In the genomic region with DNA sequence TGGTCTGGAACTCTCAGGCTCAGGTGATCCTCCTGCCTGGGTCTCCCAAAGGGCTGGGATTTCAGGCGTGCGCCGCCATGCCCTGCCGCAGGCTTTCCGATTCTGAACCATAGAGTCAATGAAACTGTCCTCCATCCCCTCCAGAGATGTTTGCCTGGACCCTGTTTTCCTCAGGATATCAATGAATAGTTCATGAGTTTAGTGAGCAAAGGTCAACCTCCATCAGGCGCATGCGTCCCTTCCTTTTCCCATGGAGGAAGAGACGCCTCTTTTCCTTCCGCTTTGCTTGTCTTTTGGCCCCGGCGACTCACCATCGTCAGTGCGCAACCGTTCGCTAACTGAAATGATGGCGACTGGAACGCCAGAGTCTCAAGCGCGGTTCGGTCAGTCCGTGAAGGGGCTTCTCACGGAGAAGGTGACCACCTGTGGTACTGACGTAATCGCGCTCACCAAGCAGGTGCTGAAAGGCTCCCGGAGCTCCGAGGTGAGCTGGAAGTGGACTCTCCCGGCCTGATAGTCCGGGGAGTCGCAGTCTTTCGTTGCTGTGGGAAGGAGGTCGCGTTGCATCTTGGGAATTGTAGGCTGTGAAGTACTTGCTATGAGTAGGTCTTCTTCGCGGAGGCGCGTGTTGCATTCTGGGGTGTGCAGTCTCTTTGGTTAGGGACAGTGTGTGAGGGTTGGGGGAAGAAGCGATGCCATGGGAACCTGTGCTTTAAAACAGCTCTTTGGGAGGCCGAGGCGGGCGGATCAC, we compare ENCODE assay signal across 8 cellular contexts. TPM values are rescaled to one million over a fixed set of nuclear protein-coding genes. Genes with fewer than 3 reads are reported as not detected.
DNase-seq lines count a peak whose midpoint lies in the region; ATAC-seq and TF ChIP-seq lines count a peak whose summit lies in the region.

TSS of gene BORCS7 (plus strand) at position 316 of the 751 bp plus-strand sequence. CDS start at position 344, 28 bp downstream.

- peaks cover 1% of the 10 kb centered on the region for H3K36me3 Mint-ChIP-seq in activated T-cell treated with anti-CD3 and anti-CD28 coated beads, Interleukin-2, amount 50 U/mL, for 4 hours (ENCODE audit: insufficient read depth)

- intact Hi-C loops in PC-9 (cut with micrococcal nuclease; ENCODE audit: unreplicated experiment): no loop called here

- peak within 1 kb of the TSS; percentile 94 for H3K4me3 ChIP-seq in Jurkat, Clone E6-1 (ENCODE audit: low read length)
- H3K4me3 ChIP-seq in PC-9: peak within 1 kb of the TSS; percentile 69
- peak within 1 kb of the TSS; percentile 96 to 100 for H3K4me3 ChIP-seq in muscle layer of colon (ENCODE audit: low read depth in 1 of 2, low read length in 2 of 2)

- BruUV-seq in PC-9 (replicated peaks; lab: Mats Ljungman, UMichigan): TSS peak; percentile 95

- no peaks in the 10 kb centered on the region for H3K27me3 ChIP-seq in PC-9 (ENCODE audit: insufficient read depth, low read depth)
- no peaks in the 10 kb centered on the region for H3K27me3 ChIP-seq in muscle layer of colon (ENCODE audit: control insufficient read depth in 1 of 2, insufficient read depth in 2 of 2, low read length in 2 of 2)

- H3F3A ChIP-seq in PC-9 (ENCODE audit: insufficient read depth, low read depth): no peaks in the 10 kb centered on the region

- peak within 1 kb of the TSS; percentile 88 for H2AFZ ChIP-seq in PC-9

- H3K79me2 ChIP-seq in PC-9 (ENCODE audit: low read depth): peaks cover 7% of the 10 kb centered on the region

- H3K27ac ChIP-seq in PC-9 (peak within 1 kb of the TSS; percentile 63), muscle layer of colon (ENCODE audit: low read depth, low read length) (peak within 1 kb of the TSS; percentile 99)

- H3K4me1 ChIP-seq in PC-9 (replicated peaks; ENCODE audit: insufficient read depth): no peaks in the 10 kb centered on the region
- peaks cover 9% of the 10 kb centered on the region for H3K4me1 ChIP-seq in muscle layer of colon (ENCODE audit: insufficient read depth, low read length)

- H3K9me3 ChIP-seq in PC-9 (ENCODE audit: insufficient read depth, low read depth) (no peaks in the 10 kb centered on the region), muscle layer of colon (ENCODE audit: low read length) (no peaks in the 10 kb centered on the region)

- peak within 1 kb of the TSS; percentile 75 for H3K4me2 ChIP-seq in PC-9

- peaks cover 17% of the 10 kb centered on the region for H3K4me1 Mint-ChIP-seq in activated T-cell treated with anti-CD3 and anti-CD28 coated beads, Interleukin-2, amount 50 U/mL, for 4 hours (ENCODE audit: low read depth)

- no peaks in the 10 kb centered on the region for H3K9me3 Mint-ChIP-seq in activated T-cell treated with anti-CD3 and anti-CD28 coated beads, Interleukin-2, amount 50 U/mL, for 4 hours

- peak within 1 kb of the TSS; percentile 95 for H3K9ac ChIP-seq in muscle layer of colon (ENCODE audit: low read length)

- ATAC-seq in GM21619 (IDR thresholded peaks at IDR 0.05; ENCODE audit: unreplicated experiment) (peak; percentile 98), esophagus mucosa (peak; percentile 96)
- ATAC-seq in activated T-cell treated with anti-CD3 and anti-CD28 coated beads, Interleukin-2, amount 50 U/mL, for 4 hours: peak; percentile 100

- DNase-seq in DMS153 (lab: John Stamatoyannopoulos, UW) (peak; percentile 97), PC-9 (peak; percentile 79 to 86)
- peak; percentile 97 for DNase-seq in Jurkat, Clone E6-1 (ENCODE audit: low read depth, low spot score)
- peak; percentile 71 for DNase-seq in activated T-cell treated with anti-CD3 and anti-CD28 coated beads, Interleukin-2, amount 50 U/mL, for 4 hours
- peak; percentile 66 for DNase-seq in stimulated activated CD8-positive, alpha-beta memory T cell treated with anti-CD3 and anti-CD28 coated beads, Interleukin-7, amount 100 ng/mL, for 24 hours (ENCODE audit: low read depth)

- no peak for TF ChIP-seq CTCF in PC-9 (conservative IDR thresholded peaks at IDR 0.05)

- H3K36me3 ChIP-seq in PC-9 (ENCODE audit: low read depth) (no peaks in the 10 kb centered on the region), muscle layer of colon (ENCODE audit: insufficient read depth, low read length) (no peaks in the 10 kb centered on the region)

- H3K4me3 Mint-ChIP-seq in activated T-cell treated with anti-CD3 and anti-CD28 coated beads, Interleukin-2, amount 50 U/mL, for 4 hours: peak within 1 kb of the TSS; percentile 96

- POLR2A ChIA-PET in PC-9 (lab: Charles Lee; ENCODE audit: unreplicated experiment): interaction anchor here (0.6 kb wide), 1 partner anchor 15 kb away, joined by 4 read pairs; the partner anchor contains the start of gene AS3MT

- no peaks in the 10 kb centered on the region for H3K27me3 Mint-ChIP-seq in activated T-cell treated with anti-CD3 and anti-CD28 coated beads, Interleukin-2, amount 50 U/mL, for 4 hours (ENCODE audit: low read depth)

- no peaks in the 10 kb centered on the region for H3K9me2 ChIP-seq in PC-9 (ENCODE audit: insufficient read depth)

- CTCF ChIA-PET in PC-9 (lab: Charles Lee): no interaction called here

- H4K20me1 ChIP-seq in PC-9 (ENCODE audit: insufficient read depth): no peaks in the 10 kb centered on the region

RNA-seq across cellular contexts. Expression of gene BORCS7, which starts in this region (rescaled TPM):
- 11.9 TPM for polyA plus RNA-seq in Jurkat, Clone E6-1 (2012; ENCODE audit: insufficient read depth, insufficient read length)
- total RNA-seq in PC-9 (2021) (8.2 and 9.4 TPM in 2 replicates), esophagus mucosa (8.0 TPM)
- total RNA-seq in activated T-cell treated with anti-CD3 and anti-CD28 coated beads, Interleukin-2, amount 50 U/mL, for 4 hours: 1 to 10 TPM; 9.1 to 9.8 (median 9.3) TPM

Comparison
In these comparisons a context has a peak if more than half of its experiments do, and no peak if none do; other contexts are left out.
1. Peak in every context shown above with its lines: DNase-seq, ATAC-seq, H3K4me3 ChIP-seq and H3K27ac ChIP-seq.